15 cellular contexts compared by ENCODE assay signal in genomic region chr6:118495639-118496296, GRCh38.
DNase-seq lines count a peak whose midpoint lies in the region; ATAC-seq and TF ChIP-seq lines count a peak whose summit lies in the region.
"Had no signal": no experiment of that assay in that cellular context is flagged by ENCODE, and none has a peak within 500 bp of the region (broad histone marks: within the 10 kb centered on the region; RNA-seq: fewer than 3 reads in every experiment).

No MANE protein-coding gene starts in this region.

- peak; percentile 43 for ATAC-seq in stimulated activated naive CD8-positive, alpha-beta T cell treated with anti-CD3 and anti-CD28 coated beads, Interleukin-15, Interleukin-2, amounts not matched to agents 100 U/mL and 50 U/mL, for 24 hours
- ATAC-seq in GM21367 (IDR thresholded peaks at IDR 0.05; ENCODE audit: unreplicated experiment): no peak
- ATAC-seq in GM19455 (IDR thresholded peaks at IDR 0.05; ENCODE audit: unreplicated experiment): no peak

- no peak for TF ChIP-seq CTCF in fibroblast of pulmonary artery (IDR thresholded peaks at IDR 0.05; ENCODE audit: low read length, missing control alignments)

- H3K4me1 Mint-ChIP-seq in activated T-cell treated with anti-CD3 and anti-CD28 coated beads, Interleukin-2, amount 50 U/mL, for 24 hours (ENCODE audit: low read depth): peaks cover 24% of the 10 kb centered on the region

- no peak overlapping the region for H3K4me3 Mint-ChIP-seq in activated T-cell treated with anti-CD3 and anti-CD28 coated beads, Interleukin-2, amount 50 U/mL, for 24 hours
- H3K4me3 Mint-ChIP-seq: dendritic cell treated with granulocyte-macrophage colony-stimulating factor and Interleukin-4, amounts not matched to agents 40 ng/mL and 50 ng/mL, for 4 days; immature natural killer cell; mesothelial cell of epicardium had no signal

- H3K27ac Mint-ChIP-seq in activated T-cell treated with anti-CD3 and anti-CD28 coated beads, Interleukin-2, amount 50 U/mL, for 24 hours: peak overlapping the region; percentile 19
- H3K27ac Mint-ChIP-seq: dendritic cell treated with granulocyte-macrophage colony-stimulating factor and Interleukin-4, amounts not matched to agents 40 ng/mL and 50 ng/mL, for 4 days; mesothelial cell of epicardium had no signal

- no peak overlapping the region for H3K4me3 ChIP-seq in fibroblast of pulmonary artery (replicated peaks; ENCODE audit: low read depth, low read length)

- no peak for DNase-seq in activated T-cell treated with anti-CD3 and anti-CD28 coated beads, Interleukin-2, amount 50 U/mL, for 24 hours
- no peak for DNase-seq in activated T-cell treated with anti-CD3 and anti-CD28 coated beads, Interleukin-2, amount 50 U/mL, for 48 hours
- DNase-seq in SW480 (ENCODE audit: low spot score) (peak; percentile 5), fibroblast of pulmonary artery (ENCODE audit: low read depth) (peak; percentile 17), Ammon's horn (ENCODE audit: low spot score) (no peak)
- no peak for DNase-seq in stimulated activated naive CD8-positive, alpha-beta T cell treated with anti-CD3 and anti-CD28 coated beads, Interleukin-15, Interleukin-2, amounts not matched to agents 100 U/mL and 50 U/mL, for 24 hours
- DNase-seq: activated CD8-positive, alpha-beta memory T cell treated with anti-CD3 and anti-CD28 coated beads, Interleukin-2, amount 50 U/mL, for 4 hours; amniotic stem cell; immature natural killer cell; NCI-H1105; stimulated activated CD4-positive, alpha-beta T cell treated with anti-CD3 and anti-CD28 coated beads, Interleukin-15, amount 100 ng/mL, for 24 hours had no signal

- H3K27me3 Mint-ChIP-seq in activated T-cell treated with anti-CD3 and anti-CD28 coated beads, Interleukin-2, amount 50 U/mL, for 24 hours: no peaks in the 10 kb centered on the region
- H3K27me3 Mint-ChIP-seq: dendritic cell treated with granulocyte-macrophage colony-stimulating factor and Interleukin-4, amounts not matched to agents 40 ng/mL and 50 ng/mL, for 4 days had no signal

- H3K9me3 Mint-ChIP-seq in activated T-cell treated with anti-CD3 and anti-CD28 coated beads, Interleukin-2, amount 50 U/mL, for 24 hours: peaks cover 2% of the 10 kb centered on the region
- H3K9me3 Mint-ChIP-seq: immature natural killer cell had no signal

- H3K36me3 Mint-ChIP-seq in activated T-cell treated with anti-CD3 and anti-CD28 coated beads, Interleukin-2, amount 50 U/mL, for 24 hours (ENCODE audit: low read depth): peaks cover 80% of the 10 kb centered on the region

Comparison
In these comparisons a context has a peak if more than half of its experiments do, and no peak if none do; other contexts are left out.
1. DNase-seq: peak in SW480 (single experiment) and fibroblast of pulmonary artery (single experiment); none in activated T-cell treated with anti-CD3 and anti-CD28 coated beads, Interleukin-2, amount 50 U/mL, for 24 hours (single experiment), activated T-cell treated with anti-CD3 and anti-CD28 coated beads, Interleukin-2, amount 50 U/mL, for 48 hours (0 of 2), stimulated activated naive CD8-positive, alpha-beta T cell treated with anti-CD3 and anti-CD28 coated beads, Interleukin-15, Interleukin-2, amounts not matched to agents 100 U/mL and 50 U/mL, for 24 hours (single experiment) and Ammon's horn (single experiment).